ENCODE assay signal across 1 cellular context in the genomic region with DNA sequence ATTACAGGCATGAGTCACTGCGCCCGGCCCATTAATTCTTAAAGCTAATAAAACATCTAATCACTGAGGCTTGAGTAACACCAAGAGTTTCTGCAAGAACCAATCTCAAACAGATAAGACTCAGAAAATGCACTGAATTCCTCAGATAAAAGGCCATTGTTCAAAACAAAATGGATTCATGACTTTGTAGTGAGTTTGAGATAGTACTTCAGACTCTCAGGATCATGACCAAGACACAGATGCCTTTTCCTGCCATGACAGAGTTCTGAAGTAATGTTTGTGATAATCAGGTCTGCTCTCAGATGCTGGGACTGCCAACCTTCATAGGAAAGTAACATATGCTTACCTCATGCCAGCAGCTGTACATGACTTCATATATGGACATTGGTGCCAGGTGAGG.
A peak's percentile ranks its signal among the peaks of the same experiment; 100 is the strongest.
TF ChIP-seq lines count a peak whose summit lies in the region.

No MANE protein-coding gene starts in this region.

TF ChIP-seq in GM12878, 131 proteins besides CTCF, POLR2A, EP300 and RAD21:
- 0 out of 2 replicates have a peak, but pooled peaks have one; percentile 29 for TF ChIP-seq CREM (IDR thresholded peaks at IDR 0.05; ENCODE audit: low read depth)
- TF ChIP-seq BMI1 (IDR thresholded peaks at IDR 0.05; ENCODE audit: borderline replicate concordance): no peak
- TF ChIP-seq ATF7 (IDR thresholded peaks at IDR 0.05; ENCODE audit: low read depth): no peak
- TF ChIP-seq CREB1 (IDR thresholded peaks at IDR 0.05; ENCODE audit: low read depth): peak; percentile 41; the same call in 1 of the 2 replicates
